In the genomic region with DNA sequence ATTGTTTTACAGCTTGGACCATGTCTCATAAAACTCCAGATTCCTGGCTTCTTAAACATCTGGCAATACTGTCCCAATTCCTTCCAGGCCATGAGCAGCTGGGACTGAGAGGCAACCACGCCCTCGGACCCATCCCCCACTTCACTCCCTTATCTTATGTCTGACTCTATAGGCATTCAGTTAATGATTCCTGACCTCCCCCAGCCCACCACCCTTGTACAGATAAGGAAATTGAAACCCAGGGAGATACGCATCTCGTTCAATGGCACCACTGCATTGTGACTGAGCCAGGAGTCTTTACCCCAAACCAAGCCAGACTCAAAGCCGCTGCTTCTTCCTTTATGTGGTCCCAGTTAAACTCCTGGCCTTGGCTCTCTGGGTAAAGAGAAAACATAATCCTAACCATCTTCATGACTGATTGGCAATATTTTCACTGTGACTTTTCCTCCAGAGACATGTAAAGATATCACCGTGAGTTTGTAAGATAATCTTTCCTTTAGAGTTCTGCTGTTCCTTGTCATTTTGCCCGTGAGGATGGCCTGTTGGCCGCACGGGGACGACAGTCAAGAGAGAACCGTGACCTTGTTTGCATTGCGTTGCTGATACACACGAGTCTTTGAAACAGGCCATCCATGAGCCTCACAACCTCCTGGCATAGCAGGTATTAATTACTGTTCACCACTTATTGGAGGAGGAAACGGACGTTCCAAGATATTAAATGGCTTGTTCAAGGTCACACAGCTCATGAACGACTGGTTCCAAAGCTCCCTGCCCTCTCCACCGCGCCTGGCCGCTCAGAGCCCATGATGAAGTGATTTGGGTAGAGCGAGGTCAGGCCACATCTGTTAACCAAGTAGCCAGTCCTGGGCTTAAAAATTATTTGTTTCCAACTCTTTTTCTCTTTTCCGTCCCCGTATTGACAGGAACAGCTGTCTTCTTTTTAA, we compare ENCODE assay signal across 8 cellular contexts. TPM values are rescaled to one million over a fixed set of nuclear protein-coding genes. Genes with fewer than 3 reads are reported as not detected.
DNase-seq lines count a peak whose midpoint lies in the region; ATAC-seq, FAIRE-seq and TF ChIP-seq lines count a peak whose summit lies in the region.

No MANE protein-coding gene starts in this region.

- H3K9me1 ChIP-seq in endothelial cell of umbilical vein (replicated peaks; ENCODE audit: control insufficient read depth, extremely low read depth, insufficient read depth, low read length) = no peaks in the 10 kb centered on the region

- no peak for TF ChIP-seq POLR2A in endothelial cell of umbilical vein (IDR thresholded peaks at IDR 0.05; ENCODE audit: low read depth, low read length)

- H3K9ac ChIP-seq in endothelial cell of umbilical vein (replicated peaks; ENCODE audit: extremely low read depth, insufficient read depth, low read length) = peak overlapping the region; percentile 65

- CTCF ChIA-PET in activated CD8-positive, alpha-beta T cell treated with anti-CD3 and anti-CD28 coated beads, Interleukin-2, amount 10 ng/mL, durations not matched to agents 7 days and 5 days (lab: Charles Lee) = interaction anchor here (0.8 to 2.9 kb wide), 4 partner anchors 39 to 583 kb away, joined by 3 to 12 read pairs (median 5); partner anchors contain the start of gene MAP1LC3B2
- CTCF ChIA-PET in activated CD8-positive, alpha-beta T cell treated with anti-CD3 and anti-CD28 coated beads for 36 hours (lab: Charles Lee) = interaction anchor here (0.7 to 2.2 kb wide), 8 partner anchors 11 to 601 kb away, joined by 3 to 15 read pairs (median 4); no protein-coding TSS in a partner anchor
- CTCF ChIA-PET in endothelial cell of umbilical vein (lab: Charles Lee) = interaction anchor here (0.8 to 3.2 kb wide), 24 partner anchors 12 to 651 kb away, joined by 3 to 36 read pairs (median 4); no protein-coding TSS in a partner anchor
- CTCF ChIA-PET in activated CD4-positive, alpha-beta T cell treated with anti-CD3 and anti-CD28 coated beads, Interleukin-2, amount 10 ng/mL, durations not matched to agents 7 days and 5 days (lab: Charles Lee) = no interaction called here
- CTCF ChIA-PET in naive thymus-derived CD4-positive, alpha-beta T cell (lab: Charles Lee) = interaction anchor here (0.5 to 1.9 kb wide), 8 partner anchors 10 to 600 kb away, joined by 3 to 9 read pairs (median 4); no protein-coding TSS in a partner anchor

- no peaks in the 10 kb centered on the region for H3K27me3 ChIP-seq in endothelial cell of umbilical vein (ENCODE audit: control insufficient read depth in 2 of 2, insufficient read depth in 2 of 2, low read length in 2 of 2)
- H3K27me3 ChIP-seq in upper lobe of right lung = no peaks in the 10 kb centered on the region
- no peaks in the 10 kb centered on the region for H3K27me3 ChIP-seq in naive thymus-derived CD4-positive, alpha-beta T cell (ENCODE audit: control insufficient read depth in 2 of 2, insufficient read depth in 2 of 2, low read length in 2 of 2)

- no peak for TF ChIP-seq CTCF in activated CD8-positive, alpha-beta T cell treated with anti-CD3 and anti-CD28 coated beads for 36 hours (IDR thresholded peaks at IDR 0.05)
- no peak for TF ChIP-seq CTCF in endothelial cell of umbilical vein (IDR thresholded peaks at IDR 0.05; ENCODE audit: extremely low read depth in 1 of 2, insufficient read depth in 1 of 2, low read depth in 1 of 2, low read length in 2 of 2)
- no peak for TF ChIP-seq CTCF in nephron (IDR thresholded peaks at IDR 0.05; ENCODE audit: unreplicated experiment in 3 of 3)
- TF ChIP-seq CTCF in upper lobe of right lung (IDR thresholded peaks at IDR 0.05) = no peak

- peak overlapping the region; percentile 30 for H3K27ac ChIP-seq in endothelial cell of umbilical vein (ENCODE audit: insufficient read depth, low read depth, low read length)
- H3K27ac ChIP-seq in upper lobe of right lung = peak overlapping the region; percentile 72
- H3K27ac ChIP-seq in naive thymus-derived CD4-positive, alpha-beta T cell (ENCODE audit: low read depth, low read length) = no peak overlapping the region

- no peaks in the 10 kb centered on the region for H3K36me3 Mint-ChIP-seq in activated CD8-positive, alpha-beta T cell treated with anti-CD3 and anti-CD28 coated beads, Interleukin-2, amount 10 ng/mL, durations not matched to agents 7 days and 5 days (ENCODE audit: low read depth)
- no peaks in the 10 kb centered on the region for H3K36me3 Mint-ChIP-seq in activated CD8-positive, alpha-beta T cell treated with anti-CD3 and anti-CD28 coated beads for 36 hours (ENCODE audit: low read depth)
- no peaks in the 10 kb centered on the region for H3K36me3 Mint-ChIP-seq in nephron (ENCODE audit: low read depth)
- H3K36me3 Mint-ChIP-seq in activated CD4-positive, alpha-beta T cell treated with anti-CD3 and anti-CD28 coated beads, Interleukin-2, amount 10 ng/mL, durations not matched to agents 7 days and 5 days (ENCODE audit: low read depth) = peaks cover 12% of the 10 kb centered on the region
- H3K36me3 Mint-ChIP-seq in naive thymus-derived CD4-positive, alpha-beta T cell = peaks cover 0 to 9% (median 0%) of the 10 kb centered on the region in 5 donors

- H3K4me1 ChIP-seq in endothelial cell of umbilical vein (ENCODE audit: control insufficient read depth, extremely low read depth, insufficient read depth, low read length) (peaks cover 10% of the 10 kb centered on the region), upper lobe of right lung (peaks cover 14% of the 10 kb centered on the region)
- peaks cover 9 to 26% of the 10 kb centered on the region in 2 donors for H3K4me1 ChIP-seq in naive thymus-derived CD4-positive, alpha-beta T cell (ENCODE audit: control insufficient read depth in 2 of 2, insufficient read depth in 2 of 2, low read length in 2 of 2)

- BruUV-seq in endothelial cell of umbilical vein (replicated peaks; lab: Mats Ljungman, UMichigan) = no TSS peak

- peak overlapping the region; percentile 11 for H3K27ac Mint-ChIP-seq in activated CD8-positive, alpha-beta T cell treated with anti-CD3 and anti-CD28 coated beads, Interleukin-2, amount 10 ng/mL, durations not matched to agents 7 days and 5 days
- H3K27ac Mint-ChIP-seq in activated CD8-positive, alpha-beta T cell treated with anti-CD3 and anti-CD28 coated beads for 36 hours = no peak overlapping the region
- H3K27ac Mint-ChIP-seq in nephron = peak overlapping the region; percentile 89 to 91 (median 90)
- no peak overlapping the region for H3K27ac Mint-ChIP-seq in activated CD4-positive, alpha-beta T cell treated with anti-CD3 and anti-CD28 coated beads, Interleukin-2, amount 10 ng/mL, durations not matched to agents 7 days and 5 days
- H3K27ac Mint-ChIP-seq in naive thymus-derived CD4-positive, alpha-beta T cell = peak overlapping the region in 3 of 9 donors; percentile 12 to 80 (median 31)

- no peaks in the 10 kb centered on the region for H3K36me3 ChIP-seq in endothelial cell of umbilical vein (ENCODE audit: control insufficient read depth in 2 of 2, extremely low read depth in 1 of 2, insufficient read depth in 2 of 2, low read length in 2 of 2)
- no peaks in the 10 kb centered on the region for H3K36me3 ChIP-seq in upper lobe of right lung
- no peaks in the 10 kb centered on the region for H3K36me3 ChIP-seq in naive thymus-derived CD4-positive, alpha-beta T cell (ENCODE audit: control insufficient read depth in 2 of 3, insufficient read depth in 3 of 3, low read length in 3 of 3)

- dilution Hi-C loops in endothelial cell of umbilical vein (cut with MboI; ENCODE audit: extremely low pct_ligation_motif_present, low sequenced_read_pairs) = no loop called here

- no peaks in the 10 kb centered on the region for H3K9me3 ChIP-seq in endothelial cell of umbilical vein (replicated peaks; ENCODE audit: control insufficient read depth, insufficient read depth, low read length)
- no peaks in the 10 kb centered on the region for H3K9me3 ChIP-seq in upper lobe of right lung
- H3K9me3 ChIP-seq in naive thymus-derived CD4-positive, alpha-beta T cell (ENCODE audit: control insufficient read depth in 2 of 3, low read length in 3 of 3) = no peaks in the 10 kb centered on the region

- no peak for DNase-seq in activated CD8-positive, alpha-beta T cell treated with anti-CD3 and anti-CD28 coated beads, Interleukin-2, amount 10 ng/mL, durations not matched to agents 7 days and 5 days
- DNase-seq in activated CD8-positive, alpha-beta T cell treated with anti-CD3 and anti-CD28 coated beads for 36 hours = no peak
- DNase-seq in endothelial cell of umbilical vein (ENCODE audit: low read depth, low spot score) (no peak), upper lobe of right lung (no peak)
- DNase-seq in activated CD4-positive, alpha-beta T cell treated with anti-CD3 and anti-CD28 coated beads, Interleukin-2, amount 10 ng/mL, durations not matched to agents 7 days and 5 days = no peak
- DNase-seq in naive thymus-derived CD4-positive, alpha-beta T cell = no peak

- POLR2A ChIA-PET in activated CD8-positive, alpha-beta T cell treated with anti-CD3 and anti-CD28 coated beads, Interleukin-2, amount 10 ng/mL, durations not matched to agents 7 days and 5 days (lab: Charles Lee) = interaction anchor here (4.0 kb wide), 1 partner anchor 39 kb away, joined by 23 read pairs; the partner anchor contains the start of gene MAP1LC3B2
- POLR2A ChIA-PET in activated CD8-positive, alpha-beta T cell treated with anti-CD3 and anti-CD28 coated beads for 36 hours (lab: Charles Lee) = interaction anchor here (0.5 kb wide), 1 partner anchor 25 kb away, joined by 3 read pairs; no protein-coding TSS in a partner anchor
- POLR2A ChIA-PET in endothelial cell of umbilical vein (lab: Charles Lee) = interaction anchor here (0.6 kb wide), 1 partner anchor 70 kb away, joined by 3 read pairs; no protein-coding TSS in a partner anchor
- POLR2A ChIA-PET in activated CD4-positive, alpha-beta T cell treated with anti-CD3 and anti-CD28 coated beads, Interleukin-2, amount 10 ng/mL, durations not matched to agents 7 days and 5 days (lab: Charles Lee) = no interaction called here
- POLR2A ChIA-PET in naive thymus-derived CD4-positive, alpha-beta T cell (lab: Charles Lee) = no interaction called here

- peak overlapping the region; percentile 97 for H2AFZ ChIP-seq in endothelial cell of umbilical vein (ENCODE audit: low read depth, low read length)

- intact Hi-C loops in activated CD8-positive, alpha-beta T cell treated with anti-CD3 and anti-CD28 coated beads for 36 hours (cut with micrococcal nuclease) = loop anchor here (10.0 kb wide), 1 partner anchor 324 kb away; the partner anchor contains the start of gene MED13L
- intact Hi-C loops in endothelial cell of umbilical vein (cut with micrococcal nuclease) (loop anchor here (1.0 to 5.0 kb wide), 9 partner anchors 74 to 600 kb away; partner anchors contain the start of gene MED13L), upper lobe of right lung (cut with DNase I) (no loop called here)
- intact Hi-C loops in naive thymus-derived CD4-positive, alpha-beta T cell (cut with micrococcal nuclease) = loop anchor here (1.0 to 10.0 kb wide), 10 partner anchors 64 to 601 kb away; partner anchors contain the start of gene MED13L (in 2 of the 2)

- no peaks in the 10 kb centered on the region for H4K20me1 ChIP-seq in endothelial cell of umbilical vein (replicated peaks; ENCODE audit: control insufficient read depth, extremely low read depth, insufficient read depth, low read length)

- H3K9me3 Mint-ChIP-seq in activated CD8-positive, alpha-beta T cell treated with anti-CD3 and anti-CD28 coated beads, Interleukin-2, amount 10 ng/mL, durations not matched to agents 7 days and 5 days (ENCODE audit: insufficient read depth) = no peaks in the 10 kb centered on the region
- H3K9me3 Mint-ChIP-seq in activated CD8-positive, alpha-beta T cell treated with anti-CD3 and anti-CD28 coated beads for 36 hours = no peaks in the 10 kb centered on the region
- no peaks in the 10 kb centered on the region for H3K9me3 Mint-ChIP-seq in nephron
- H3K9me3 Mint-ChIP-seq in activated CD4-positive, alpha-beta T cell treated with anti-CD3 and anti-CD28 coated beads, Interleukin-2, amount 10 ng/mL, durations not matched to agents 7 days and 5 days = peaks cover 7% of the 10 kb centered on the region
- peaks cover 0 to 6% (median 0%) of the 10 kb centered on the region in 11 donors for H3K9me3 Mint-ChIP-seq in naive thymus-derived CD4-positive, alpha-beta T cell

- H3K4me3 ChIP-seq in endothelial cell of umbilical vein (replicated peaks in 1 of 3; ENCODE audit: insufficient read depth in 1 of 3, low read depth in 1 of 3, low read length in 3 of 3) = peak overlapping the region in 1 of 3 experiments; percentile 38
- peak overlapping the region; percentile 34 for H3K4me3 ChIP-seq in upper lobe of right lung
- no peak overlapping the region for H3K4me3 ChIP-seq in naive thymus-derived CD4-positive, alpha-beta T cell (ENCODE audit: low read length)

- ATAC-seq in activated CD8-positive, alpha-beta T cell treated with anti-CD3 and anti-CD28 coated beads, Interleukin-2, amount 10 ng/mL, durations not matched to agents 7 days and 5 days = no peak
- no peak for ATAC-seq in activated CD8-positive, alpha-beta T cell treated with anti-CD3 and anti-CD28 coated beads for 36 hours
- ATAC-seq in upper lobe of right lung (no peak), HG02885 (IDR thresholded peaks at IDR 0.05; ENCODE audit: poor library complexity, unreplicated experiment) (no peak)
- ATAC-seq in naive thymus-derived CD4-positive, alpha-beta T cell = no peak

- H3K27me3 Mint-ChIP-seq in activated CD8-positive, alpha-beta T cell treated with anti-CD3 and anti-CD28 coated beads, Interleukin-2, amount 10 ng/mL, durations not matched to agents 7 days and 5 days (ENCODE audit: low read depth) = peaks cover 2% of the 10 kb centered on the region
- no peaks in the 10 kb centered on the region for H3K27me3 Mint-ChIP-seq in activated CD8-positive, alpha-beta T cell treated with anti-CD3 and anti-CD28 coated beads for 36 hours
- H3K27me3 Mint-ChIP-seq in nephron (ENCODE audit: low read depth) = peaks cover 4% of the 10 kb centered on the region
- peaks cover 4% of the 10 kb centered on the region for H3K27me3 Mint-ChIP-seq in activated CD4-positive, alpha-beta T cell treated with anti-CD3 and anti-CD28 coated beads, Interleukin-2, amount 10 ng/mL, durations not matched to agents 7 days and 5 days
- H3K27me3 Mint-ChIP-seq in naive thymus-derived CD4-positive, alpha-beta T cell = peaks cover 0 to 5% (median 0%) of the 10 kb centered on the region in 5 donors

- H3K4me3 Mint-ChIP-seq in activated CD8-positive, alpha-beta T cell treated with anti-CD3 and anti-CD28 coated beads, Interleukin-2, amount 10 ng/mL, durations not matched to agents 7 days and 5 days = no peak overlapping the region
- no peak overlapping the region for H3K4me3 Mint-ChIP-seq in activated CD8-positive, alpha-beta T cell treated with anti-CD3 and anti-CD28 coated beads for 36 hours
- peak overlapping the region; percentile 62 to 71 (median 63) for H3K4me3 Mint-ChIP-seq in nephron
- H3K4me3 Mint-ChIP-seq in activated CD4-positive, alpha-beta T cell treated with anti-CD3 and anti-CD28 coated beads, Interleukin-2, amount 10 ng/mL, durations not matched to agents 7 days and 5 days = no peak overlapping the region
- H3K4me3 Mint-ChIP-seq in naive thymus-derived CD4-positive, alpha-beta T cell = no peak overlapping the region

- FAIRE-seq in endothelial cell of umbilical vein (lab: Jason Lieb, UNC) = peak; percentile 26

- no peaks in the 10 kb centered on the region for H3K79me2 ChIP-seq in endothelial cell of umbilical vein (ENCODE audit: control insufficient read depth, insufficient read depth, low read length)

- H3K4me1 Mint-ChIP-seq in activated CD8-positive, alpha-beta T cell treated with anti-CD3 and anti-CD28 coated beads, Interleukin-2, amount 10 ng/mL, durations not matched to agents 7 days and 5 days (ENCODE audit: low read depth) = peaks cover 51% of the 10 kb centered on the region
- peaks cover 21% of the 10 kb centered on the region for H3K4me1 Mint-ChIP-seq in activated CD8-positive, alpha-beta T cell treated with anti-CD3 and anti-CD28 coated beads for 36 hours (ENCODE audit: low read depth)
- H3K4me1 Mint-ChIP-seq in nephron = peaks cover 50% of the 10 kb centered on the region
- H3K4me1 Mint-ChIP-seq in activated CD4-positive, alpha-beta T cell treated with anti-CD3 and anti-CD28 coated beads, Interleukin-2, amount 10 ng/mL, durations not matched to agents 7 days and 5 days = peaks cover 59% of the 10 kb centered on the region
- H3K4me1 Mint-ChIP-seq in naive thymus-derived CD4-positive, alpha-beta T cell = peaks cover 23 to 54% (median 35%) of the 10 kb centered on the region in 7 donors

- H3K4me2 ChIP-seq in endothelial cell of umbilical vein (ENCODE audit: insufficient read depth, low read length) = peak overlapping the region; percentile 74

RNA-seq across cellular contexts. Expression of gene MAP1LC3B2, which starts 39.4 kb away (rescaled TPM):
- 1 to 10 TPM; 1.3 to 1.7 TPM for total RNA-seq in activated CD8-positive, alpha-beta T cell treated with anti-CD3 and anti-CD28 coated beads, Interleukin-2, amount 10 ng/mL, durations not matched to agents 7 days and 5 days
- 1 to 10 TPM; 1.9 to 3.1 TPM for total RNA-seq in activated CD8-positive, alpha-beta T cell treated with anti-CD3 and anti-CD28 coated beads for 36 hours
- total RNA-seq in endothelial cell of umbilical vein (4.1 TPM in 1 of 2 replicates, not detected in the other), upper lobe of right lung (not detected)
- 0.32 and 0.49 TPM in 2 replicates for polyA plus RNA-seq in endothelial cell of umbilical vein
- 0.82 and 1.1 TPM in 2 replicates for polyA plus RNA-seq in endothelial cell of umbilical vein (2011; cell fraction: cytosol; rRNA removed)
- 0.50 and 1.1 TPM in 2 replicates for polyA plus RNA-seq in endothelial cell of umbilical vein (2011; cell fraction: nucleus; rRNA removed)
- 11.5 and 15.5 TPM in 2 replicates for polyA plus RNA-seq in endothelial cell of umbilical vein (2012)
- 1.2 TPM in 1 of 2 replicates, not detected in the other for polyA minus RNA-seq in endothelial cell of umbilical vein
- not detected for polyA minus RNA-seq in endothelial cell of umbilical vein (2011; cell fraction: cytosol; rRNA and poly(A)+ RNA removed)
- polyA minus RNA-seq in endothelial cell of umbilical vein (2011; cell fraction: nucleus; rRNA and poly(A)+ RNA removed) = not detected in 2 replicates
- total RNA-seq in activated CD4-positive, alpha-beta T cell treated with anti-CD3 and anti-CD28 coated beads, Interleukin-2, amount 10 ng/mL, durations not matched to agents 7 days and 5 days = 1 to 10 TPM; 1.0 to 1.5 TPM
- total RNA-seq in naive thymus-derived CD4-positive, alpha-beta T cell = 1 to 10 TPM in 3 of 5 experiments, under 1 TPM in 2; 0.48 to 6.6 (median 1.5) TPM
- 1 to 10 TPM; 4.4 to 5.9 TPM for polyA plus RNA-seq in naive thymus-derived CD4-positive, alpha-beta T cell

Comparison
In these comparisons a context has a peak if more than half of its experiments do, and no peak if none do; other contexts are left out.
1. H3K27ac Mint-ChIP-seq: peak in activated CD8-positive, alpha-beta T cell treated with anti-CD3 and anti-CD28 coated beads, Interleukin-2, amount 10 ng/mL, durations not matched to agents 7 days and 5 days (single experiment) and nephron (3 of 3); none in activated CD8-positive, alpha-beta T cell treated with anti-CD3 and anti-CD28 coated beads for 36 hours (single experiment) and activated CD4-positive, alpha-beta T cell treated with anti-CD3 and anti-CD28 coated beads, Interleukin-2, amount 10 ng/mL, durations not matched to agents 7 days and 5 days (single experiment).
2. H3K4me3 Mint-ChIP-seq: peak in nephron (3 of 3); none in activated CD8-positive, alpha-beta T cell treated with anti-CD3 and anti-CD28 coated beads, Interleukin-2, amount 10 ng/mL, durations not matched to agents 7 days and 5 days (single experiment), activated CD8-positive, alpha-beta T cell treated with anti-CD3 and anti-CD28 coated beads for 36 hours (single experiment), activated CD4-positive, alpha-beta T cell treated with anti-CD3 and anti-CD28 coated beads, Interleukin-2, amount 10 ng/mL, durations not matched to agents 7 days and 5 days (single experiment) and naive thymus-derived CD4-positive, alpha-beta T cell (0 of 10).
3. POLR2A ChIA-PET loops: an anchor here in activated CD8-positive, alpha-beta T cell treated with anti-CD3 and anti-CD28 coated beads, Interleukin-2, amount 10 ng/mL, durations not matched to agents 7 days and 5 days (4.0 kb wide), activated CD8-positive, alpha-beta T cell treated with anti-CD3 and anti-CD28 coated beads for 36 hours (0.5 kb wide) and endothelial cell of umbilical vein (0.6 kb wide); none called in activated CD4-positive, alpha-beta T cell treated with anti-CD3 and anti-CD28 coated beads, Interleukin-2, amount 10 ng/mL, durations not matched to agents 7 days and 5 days and naive thymus-derived CD4-positive, alpha-beta T cell.